14 cellular contexts compared by ENCODE assay signal in genomic region chr10:97335995-97336394, GRCh38. TPM values are rescaled to one million over a fixed set of nuclear protein-coding genes. Genes with fewer than 3 reads are reported as not detected.
A peak's percentile ranks its signal among the peaks of the same experiment; 100 is the strongest.
DNase-seq lines count a peak whose midpoint lies in the region; ATAC-seq and TF ChIP-seq lines count a peak whose summit lies in the region.
"Had no signal": no experiment of that assay in that cellular context is flagged by ENCODE, and none has a peak within 500 bp of the region (broad histone marks: within the 10 kb centered on the region; RNA-seq: fewer than 3 reads in every experiment).

No MANE protein-coding gene starts in this region.

- peak overlapping the region; percentile 33 for H3K27ac Mint-ChIP-seq in activated CD4-positive, alpha-beta T cell treated with anti-CD3 and anti-CD28 coated beads, Interleukin-2, amount 10 ng/mL, durations not matched to agents 7 days and 5 days
- peak overlapping the region; percentile 50 for H3K27ac Mint-ChIP-seq in activated B cell treated with CpG ODN at 0.5 μM for 24 hours

- no peak for TF ChIP-seq POLR2A in stomach (IDR thresholded peaks at IDR 0.05)

- no peak for TF ChIP-seq CTCF in activated B cell treated with CpG ODN at 0.5 μM for 24 hours (IDR thresholded peaks at IDR 0.05)
- no peak for TF ChIP-seq CTCF in stomach (IDR thresholded peaks at IDR 0.05)

- H3K36me3 ChIP-seq in iPS-15b (ENCODE audit: control insufficient read depth, insufficient read depth, low read length) (peaks cover 5% of the 10 kb centered on the region), stomach (peaks cover 0 to 3% (median 0%) of the 10 kb centered on the region in 4 donors)
- H3K36me3 ChIP-seq: brain microvascular endothelial cell had no signal

- POLR2A ChIA-PET in activated CD4-positive, alpha-beta T cell treated with anti-CD3 and anti-CD28 coated beads, Interleukin-2, amount 10 ng/mL, durations not matched to agents 7 days and 5 days (lab: Charles Lee) = no interaction called here
- POLR2A ChIA-PET in activated B cell treated with CpG ODN at 0.5 μM for 24 hours (lab: Charles Lee) = interaction anchor here (0.7 kb wide), 1 partner anchor 14 kb away, joined by 3 read pairs; no protein-coding TSS in a partner anchor

- H3K9me3 Mint-ChIP-seq in activated CD4-positive, alpha-beta T cell treated with anti-CD3 and anti-CD28 coated beads, Interleukin-2, amount 10 ng/mL, durations not matched to agents 7 days and 5 days = no peaks in the 10 kb centered on the region
- no peaks in the 10 kb centered on the region for H3K9me3 Mint-ChIP-seq in activated B cell treated with CpG ODN at 0.5 μM for 24 hours
- H3K9me3 Mint-ChIP-seq: stimulated activated naive CD8-positive, alpha-beta T cell treated with anti-CD3 and anti-CD28 coated beads, Interleukin-15, amount 100 ng/mL, for 72 hours had no signal

- H3K4me3 Mint-ChIP-seq in activated CD4-positive, alpha-beta T cell treated with anti-CD3 and anti-CD28 coated beads, Interleukin-2, amount 10 ng/mL, durations not matched to agents 7 days and 5 days = peak overlapping the region; percentile 48
- H3K4me3 Mint-ChIP-seq in activated B cell treated with CpG ODN at 0.5 μM for 24 hours = peak overlapping the region; percentile 84

- no peak for DNase-seq in activated CD4-positive, alpha-beta T cell treated with anti-CD3 and anti-CD28 coated beads, Interleukin-2, amount 10 ng/mL, durations not matched to agents 7 days and 5 days
- no peak for DNase-seq in activated CD4-positive, alpha-beta T cell treated with anti-CD3 and anti-CD28 coated beads, Interleukin-2, amount 50 U/mL, for 4 hours
- DNase-seq in activated B cell treated with CpG ODN at 0.5 μM for 24 hours (no peak), stomach (no peak), posterior cingulate gyrus (no peak)
- DNase-seq: ACHN; brain microvascular endothelial cell; NCI-H1092; NCI-H748 treated with DMSO at 0.1 percent for 48 hours; SK-N-SH; stimulated activated naive CD8-positive, alpha-beta T cell treated with anti-CD3 and anti-CD28 coated beads, Interleukin-15, amount 100 ng/mL, for 72 hours had no signal

- H3K27me3 ChIP-seq in iPS-15b (ENCODE audit: control insufficient read depth, insufficient read depth, low read length) (no peaks in the 10 kb centered on the region), stomach (no peaks in the 10 kb centered on the region)

- no peaks in the 10 kb centered on the region for H3K9me3 ChIP-seq in iPS-15b (ENCODE audit: control insufficient read depth, insufficient read depth, low read length)
- no peaks in the 10 kb centered on the region for H3K9me3 ChIP-seq in stomach
- H3K9me3 ChIP-seq: SK-N-SH had no signal

- no peak overlapping the region for H3K9ac ChIP-seq in iPS-15b (ENCODE audit: low read depth, low read length)

- H3K4me3 ChIP-seq in iPS-15b (ENCODE audit: low read depth, low read length) (peak overlapping the region; percentile 52), stomach (no peak overlapping the region)

- H3K36me3 Mint-ChIP-seq in activated CD4-positive, alpha-beta T cell treated with anti-CD3 and anti-CD28 coated beads, Interleukin-2, amount 10 ng/mL, durations not matched to agents 7 days and 5 days (ENCODE audit: low read depth) = peaks cover 20% of the 10 kb centered on the region
- H3K36me3 Mint-ChIP-seq in activated B cell treated with CpG ODN at 0.5 μM for 24 hours (ENCODE audit: low read depth) = peaks cover 8% of the 10 kb centered on the region

- no peak for TF ChIP-seq EP300 in stomach (IDR thresholded peaks at IDR 0.05)

- intact Hi-C loops in activated B cell treated with CpG ODN at 0.5 μM for 24 hours (cut with micrococcal nuclease) = loop anchor here (1.0 to 2.0 kb wide), 2 partner anchors 65 to 163 kb away; partner anchors contain the start of genes MMS19, RRP12 and UBTD1
- intact Hi-C loops in stomach (cut with DNase I; ENCODE audit: low total_unique reads) = no loop called here
- intact Hi-C loops in posterior cingulate gyrus (cut with DNase I) = no loop called here

- WGBS in stomach, 5 donors = 34 to 50% (median 39%) methylated on average over 5 of the region's 5 CpGs

- peak overlapping the region in 3 of 5 donors; percentile 10 to 97 (median 65) for H3K27ac ChIP-seq in stomach
- H3K27ac ChIP-seq: brain microvascular endothelial cell had no signal

- H3K4me1 Mint-ChIP-seq in activated CD4-positive, alpha-beta T cell treated with anti-CD3 and anti-CD28 coated beads, Interleukin-2, amount 10 ng/mL, durations not matched to agents 7 days and 5 days = peaks cover 29% of the 10 kb centered on the region
- peaks cover 38% of the 10 kb centered on the region for H3K4me1 Mint-ChIP-seq in activated B cell treated with CpG ODN at 0.5 μM for 24 hours

- peaks cover 21% of the 10 kb centered on the region for H3K27me3 Mint-ChIP-seq in activated CD4-positive, alpha-beta T cell treated with anti-CD3 and anti-CD28 coated beads, Interleukin-2, amount 10 ng/mL, durations not matched to agents 7 days and 5 days
- H3K27me3 Mint-ChIP-seq in activated B cell treated with CpG ODN at 0.5 μM for 24 hours = no peaks in the 10 kb centered on the region

- no peak for ATAC-seq in activated B cell treated with CpG ODN at 0.5 μM for 24 hours (ENCODE audit: low read depth)
- no peak for ATAC-seq in HG02588 (IDR thresholded peaks at IDR 0.05; ENCODE audit: unreplicated experiment)
- no peak for ATAC-seq in HG03139 (IDR thresholded peaks at IDR 0.05; ENCODE audit: unreplicated experiment)
- ATAC-seq: stimulated activated naive CD8-positive, alpha-beta T cell treated with anti-CD3 and anti-CD28 coated beads, Interleukin-15, amount 100 ng/mL, for 72 hours had no signal

- H3K4me1 ChIP-seq in iPS-15b (ENCODE audit: control insufficient read depth, insufficient read depth, low read length) = peaks cover 7% of the 10 kb centered on the region
- H3K4me1 ChIP-seq in stomach = peaks cover 33 to 58% (median 54%) of the 10 kb centered on the region in 4 donors

- CTCF ChIA-PET in activated CD4-positive, alpha-beta T cell treated with anti-CD3 and anti-CD28 coated beads, Interleukin-2, amount 10 ng/mL, durations not matched to agents 7 days and 5 days (lab: Charles Lee) = no interaction called here
- CTCF ChIA-PET in activated B cell treated with CpG ODN at 0.5 μM for 24 hours (lab: Charles Lee) = no interaction called here

RNA-seq across cellular contexts. Expression of gene FRAT2, which starts 1.5 kb away (rescaled TPM):
- total RNA-seq in activated CD4-positive, alpha-beta T cell treated with anti-CD3 and anti-CD28 coated beads, Interleukin-2, amount 10 ng/mL, durations not matched to agents 7 days and 5 days = 10 to 100 TPM in 1 of 2 experiments, 1 to 10 TPM in 1; 9.0 to 10.7 TPM
- 9.7 and 10.9 TPM in 2 replicates for total RNA-seq in activated B cell treated with CpG ODN at 0.5 μM for 24 hours
- 100 to 1,000 TPM in 1 of 5 donors, 10 to 100 TPM in 3, 1 to 10 TPM in 1; 6.4 to 213 (median 21.3) TPM for total RNA-seq in stomach
- 10 to 100 TPM in 2 of 3 donors, 1 to 10 TPM in 1; 8.8 to 18.3 (median 10.4) TPM for polyA plus RNA-seq in stomach

RNA-seq across cellular contexts. Expression of gene FRAT1, which starts 16.9 kb away (rescaled TPM):
- 1 to 10 TPM; 5.8 to 6.2 TPM for total RNA-seq in activated CD4-positive, alpha-beta T cell treated with anti-CD3 and anti-CD28 coated beads, Interleukin-2, amount 10 ng/mL, durations not matched to agents 7 days and 5 days
- total RNA-seq in activated B cell treated with CpG ODN at 0.5 μM for 24 hours (6.9 TPM in 2 replicates), stomach (10 to 100 TPM in 2 of 5 donors, 1 to 10 TPM in 2, not detected in 1; 1.8 to 26.4 (median 11.0) TPM)
- polyA plus RNA-seq in stomach = 1 to 10 TPM; 1.9 to 3.7 (median 2.1) TPM

RNA-seq across cellular contexts. Expression of gene ARHGAP19, which starts 43.6 kb away (rescaled TPM):
- 10 to 100 TPM; 56.6 to 58.5 TPM for total RNA-seq in activated CD4-positive, alpha-beta T cell treated with anti-CD3 and anti-CD28 coated beads, Interleukin-2, amount 10 ng/mL, durations not matched to agents 7 days and 5 days
- total RNA-seq in activated B cell treated with CpG ODN at 0.5 μM for 24 hours = 14.7 and 17.8 TPM in 2 replicates
- total RNA-seq in stomach = 10 to 100 TPM in 1 of 5 donors, 1 to 10 TPM in 4; 1.2 to 16.2 (median 9.0) TPM
- polyA plus RNA-seq in stomach = 1 to 10 TPM; 2.4 to 4.6 (median 2.5) TPM
